1 cellular context compared by ENCODE assay signal in the genomic region with DNA sequence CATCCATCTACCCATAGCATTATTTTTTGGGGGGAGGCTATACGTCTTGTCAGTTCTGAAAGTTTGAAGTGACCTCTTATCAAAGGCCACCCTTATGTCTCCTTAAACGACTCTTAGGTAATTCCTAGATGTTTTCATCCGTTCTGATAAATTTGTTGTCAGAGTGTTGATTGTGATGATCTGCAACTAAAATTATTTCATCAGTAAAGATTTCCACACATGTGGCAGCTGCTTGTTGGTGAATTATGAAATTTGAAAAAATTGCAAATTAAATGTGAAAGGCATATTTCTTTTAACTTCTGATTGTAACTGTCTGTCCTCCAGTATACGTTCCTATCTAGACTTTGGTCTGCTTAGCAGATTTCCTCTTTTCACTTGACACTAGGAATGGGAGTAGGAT.
TF ChIP-seq lines count a peak whose summit lies in the region.

No MANE protein-coding gene starts in this region.

TF ChIP-seq in H1, 55 proteins besides CTCF, POLR2A, EP300 and RAD21 (continued from another document):
- TF ChIP-seq, protein P1, sequence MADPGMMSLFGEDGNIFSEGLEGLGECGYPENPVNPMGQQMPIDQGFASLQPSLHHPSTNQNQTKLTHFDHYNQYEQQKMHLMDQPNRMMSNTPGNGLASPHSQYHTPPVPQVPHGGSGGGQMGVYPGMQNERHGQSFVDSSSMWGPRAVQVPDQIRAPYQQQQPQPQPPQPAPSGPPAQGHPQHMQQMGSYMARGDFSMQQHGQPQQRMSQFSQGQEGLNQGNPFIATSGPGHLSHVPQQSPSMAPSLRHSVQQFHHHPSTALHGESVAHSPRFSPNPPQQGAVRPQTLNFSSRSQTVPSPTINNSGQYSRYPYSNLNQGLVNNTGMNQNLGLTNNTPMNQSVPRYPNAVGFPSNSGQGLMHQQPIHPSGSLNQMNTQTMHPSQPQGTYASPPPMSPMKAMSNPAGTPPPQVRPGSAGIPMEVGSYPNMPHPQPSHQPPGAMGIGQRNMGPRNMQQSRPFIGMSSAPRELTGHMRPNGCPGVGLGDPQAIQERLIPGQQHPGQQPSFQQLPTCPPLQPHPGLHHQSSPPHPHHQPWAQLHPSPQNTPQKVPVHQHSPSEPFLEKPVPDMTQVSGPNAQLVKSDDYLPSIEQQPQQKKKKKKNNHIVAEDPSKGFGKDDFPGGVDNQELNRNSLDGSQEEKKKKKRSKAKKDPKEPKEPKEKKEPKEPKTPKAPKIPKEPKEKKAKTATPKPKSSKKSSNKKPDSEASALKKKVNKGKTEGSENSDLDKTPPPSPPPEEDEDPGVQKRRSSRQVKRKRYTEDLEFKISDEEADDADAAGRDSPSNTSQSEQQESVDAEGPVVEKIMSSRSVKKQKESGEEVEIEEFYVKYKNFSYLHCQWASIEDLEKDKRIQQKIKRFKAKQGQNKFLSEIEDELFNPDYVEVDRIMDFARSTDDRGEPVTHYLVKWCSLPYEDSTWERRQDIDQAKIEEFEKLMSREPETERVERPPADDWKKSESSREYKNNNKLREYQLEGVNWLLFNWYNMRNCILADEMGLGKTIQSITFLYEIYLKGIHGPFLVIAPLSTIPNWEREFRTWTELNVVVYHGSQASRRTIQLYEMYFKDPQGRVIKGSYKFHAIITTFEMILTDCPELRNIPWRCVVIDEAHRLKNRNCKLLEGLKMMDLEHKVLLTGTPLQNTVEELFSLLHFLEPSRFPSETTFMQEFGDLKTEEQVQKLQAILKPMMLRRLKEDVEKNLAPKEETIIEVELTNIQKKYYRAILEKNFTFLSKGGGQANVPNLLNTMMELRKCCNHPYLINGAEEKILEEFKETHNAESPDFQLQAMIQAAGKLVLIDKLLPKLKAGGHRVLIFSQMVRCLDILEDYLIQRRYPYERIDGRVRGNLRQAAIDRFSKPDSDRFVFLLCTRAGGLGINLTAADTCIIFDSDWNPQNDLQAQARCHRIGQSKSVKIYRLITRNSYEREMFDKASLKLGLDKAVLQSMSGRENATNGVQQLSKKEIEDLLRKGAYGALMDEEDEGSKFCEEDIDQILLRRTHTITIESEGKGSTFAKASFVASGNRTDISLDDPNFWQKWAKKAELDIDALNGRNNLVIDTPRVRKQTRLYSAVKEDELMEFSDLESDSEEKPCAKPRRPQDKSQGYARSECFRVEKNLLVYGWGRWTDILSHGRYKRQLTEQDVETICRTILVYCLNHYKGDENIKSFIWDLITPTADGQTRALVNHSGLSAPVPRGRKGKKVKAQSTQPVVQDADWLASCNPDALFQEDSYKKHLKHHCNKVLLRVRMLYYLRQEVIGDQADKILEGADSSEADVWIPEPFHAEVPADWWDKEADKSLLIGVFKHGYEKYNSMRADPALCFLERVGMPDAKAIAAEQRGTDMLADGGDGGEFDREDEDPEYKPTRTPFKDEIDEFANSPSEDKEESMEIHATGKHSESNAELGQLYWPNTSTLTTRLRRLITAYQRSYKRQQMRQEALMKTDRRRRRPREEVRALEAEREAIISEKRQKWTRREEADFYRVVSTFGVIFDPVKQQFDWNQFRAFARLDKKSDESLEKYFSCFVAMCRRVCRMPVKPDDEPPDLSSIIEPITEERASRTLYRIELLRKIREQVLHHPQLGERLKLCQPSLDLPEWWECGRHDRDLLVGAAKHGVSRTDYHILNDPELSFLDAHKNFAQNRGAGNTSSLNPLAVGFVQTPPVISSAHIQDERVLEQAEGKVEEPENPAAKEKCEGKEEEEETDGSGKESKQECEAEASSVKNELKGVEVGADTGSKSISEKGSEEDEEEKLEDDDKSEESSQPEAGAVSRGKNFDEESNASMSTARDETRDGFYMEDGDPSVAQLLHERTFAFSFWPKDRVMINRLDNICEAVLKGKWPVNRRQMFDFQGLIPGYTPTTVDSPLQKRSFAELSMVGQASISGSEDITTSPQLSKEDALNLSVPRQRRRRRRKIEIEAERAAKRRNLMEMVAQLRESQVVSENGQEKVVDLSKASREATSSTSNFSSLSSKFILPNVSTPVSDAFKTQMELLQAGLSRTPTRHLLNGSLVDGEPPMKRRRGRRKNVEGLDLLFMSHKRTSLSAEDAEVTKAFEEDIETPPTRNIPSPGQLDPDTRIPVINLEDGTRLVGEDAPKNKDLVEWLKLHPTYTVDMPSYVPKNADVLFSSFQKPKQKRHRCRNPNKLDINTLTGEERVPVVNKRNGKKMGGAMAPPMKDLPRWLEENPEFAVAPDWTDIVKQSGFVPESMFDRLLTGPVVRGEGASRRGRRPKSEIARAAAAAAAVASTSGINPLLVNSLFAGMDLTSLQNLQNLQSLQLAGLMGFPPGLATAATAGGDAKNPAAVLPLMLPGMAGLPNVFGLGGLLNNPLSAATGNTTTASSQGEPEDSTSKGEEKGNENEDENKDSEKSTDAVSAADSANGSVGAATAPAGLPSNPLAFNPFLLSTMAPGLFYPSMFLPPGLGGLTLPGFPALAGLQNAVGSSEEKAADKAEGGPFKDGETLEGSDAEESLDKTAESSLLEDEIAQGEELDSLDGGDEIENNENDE (IDR thresholded peaks at IDR 0.05; ENCODE audit: insufficient replicate concordance, low read length): no peak
- TF ChIP-seq TBP (IDR thresholded peaks at IDR 0.05; ENCODE audit: low read depth, low read length) (no peak), GTF2F1 (IDR thresholded peaks at IDR 0.05; ENCODE audit: borderline replicate concordance, low read depth, low read length) (no peak), RXRA (IDR thresholded peaks at IDR 0.05; ENCODE audit: insufficient read depth, low read depth, low read length) (no peak), SIRT6 (IDR thresholded peaks at IDR 0.05; ENCODE audit: low read length) (no peak), SIN3A (conservative IDR thresholded peaks at IDR 0.05 in 1 of 2, IDR thresholded peaks at IDR 0.05 in 1 of 2; ENCODE audit: low read depth in 1 of 2, low read length in 2 of 2) (no peak), RNF2 (IDR thresholded peaks at IDR 0.05; ENCODE audit: borderline replicate concordance, low read depth, low read length, missing control alignments, poor library complexity, severe bottlenecking) (no peak), SUZ12 (IDR thresholded peaks at IDR 0.05; ENCODE audit: low read length) (no peak), CHD1 (IDR thresholded peaks at IDR 0.05; ENCODE audit: low read depth, low read length) (no peak), FOSL1 (IDR thresholded peaks at IDR 0.05; ENCODE audit: insufficient read depth, low read depth, low read length) (no peak)
- TF ChIP-seq, protein P2, sequence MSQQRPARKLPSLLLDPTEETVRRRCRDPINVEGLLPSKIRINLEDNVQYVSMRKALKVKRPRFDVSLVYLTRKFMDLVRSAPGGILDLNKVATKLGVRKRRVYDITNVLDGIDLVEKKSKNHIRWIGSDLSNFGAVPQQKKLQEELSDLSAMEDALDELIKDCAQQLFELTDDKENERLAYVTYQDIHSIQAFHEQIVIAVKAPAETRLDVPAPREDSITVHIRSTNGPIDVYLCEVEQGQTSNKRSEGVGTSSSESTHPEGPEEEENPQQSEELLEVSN (IDR thresholded peaks at IDR 0.05): no peak
TF ChIP-seq in H1: peak in this region for 0.
